Comparison of ENCODE assay signal across 1 cellular context in genomic region chr20:58109918-58110635, GRCh38.
A peak's percentile ranks its signal among the peaks of the same experiment; 100 is the strongest.
TF ChIP-seq lines count a peak whose summit lies in the region.

No MANE protein-coding gene starts in this region.

TF ChIP-seq in K562, 482 proteins besides CTCF, POLR2A, EP300 and RAD21 (continued from another document):
- TF ChIP-seq PRDM10 (IDR thresholded peaks at IDR 0.05; ENCODE audit: partially characterized antibody) (no peak), GATAD2A (IDR thresholded peaks at IDR 0.05) (no peak), BDP1 (IDR thresholded peaks at IDR 0.05; ENCODE audit: insufficient read depth, insufficient read length) (no peak), HMGN3 (IDR thresholded peaks at IDR 0.05; ENCODE audit: borderline replicate concordance, extremely low read depth, insufficient read length, low read depth, low read length) (no peak), SNRNP70 (optimal IDR thresholded peaks at IDR 0.05; ENCODE audit: low read depth, low read length) (no peak), MYNN (IDR thresholded peaks at IDR 0.05) (no peak), MYNN (CRISPR knock-in tag; IDR thresholded peaks at IDR 0.05) (no peak), ZNF707 (CRISPR knock-in tag; conservative IDR thresholded peaks at IDR 0.05) (no peak), ZNF165 (CRISPR knock-in tag; IDR thresholded peaks at IDR 0.05; ENCODE audit: borderline replicate concordance) (no peak), ZNF586 (CRISPR knock-in tag; conservative IDR thresholded peaks at IDR 0.05) (no peak), HMBOX1 (IDR thresholded peaks at IDR 0.05) (no peak), HDAC6 (IDR thresholded peaks at IDR 0.05; ENCODE audit: low read depth, low read length) (no peak), TEAD4 (IDR thresholded peaks at IDR 0.05; ENCODE audit: low read length) (peak; percentile 47; the same call in 1 of the 2 replicates), TEAD4 (CRISPR knock-in tag; IDR thresholded peaks at IDR 0.05; ENCODE audit: borderline replicate concordance) (no peak), ETV5 (CRISPR knock-in tag; IDR thresholded peaks at IDR 0.05; ENCODE audit: low read depth) (no peak), NCOR1 (IDR thresholded peaks at IDR 0.05) (no peak), NR1H2 (CRISPR knock-in tag; IDR thresholded peaks at IDR 0.05) (no peak)
